13 cellular contexts compared by ENCODE assay signal in genomic region chr3:108602935-108603294, GRCh38. TPM values are rescaled to one million over a fixed set of nuclear protein-coding genes. Genes with fewer than 3 reads are reported as not detected.
DNase-seq lines count a peak whose midpoint lies in the region; ATAC-seq and TF ChIP-seq lines count a peak whose summit lies in the region.
"Had no signal": no experiment of that assay in that cellular context is flagged by ENCODE, and none has a peak within 500 bp of the region (broad histone marks: within the 10 kb centered on the region; RNA-seq: fewer than 3 reads in every experiment).

No MANE protein-coding gene starts in this region.

- WGBS in mesodermal cell (ENCODE audit: insufficient coverage in 2 of 2), 2 experiments, result no CpG with 5 or more reads among the region's 2 CpGs

- no peaks in the 10 kb centered on the region for H3K27me3 ChIP-seq in CD4-positive, alpha-beta memory T cell (ENCODE audit: insufficient read depth, low read length)
- H3K27me3 ChIP-seq in vagina, result no peaks in the 10 kb centered on the region

- H3K36me3 Mint-ChIP-seq in CD4-positive, alpha-beta memory T cell, result peaks cover 6 to 8% of the 10 kb centered on the region in 2 donors
- H3K36me3 Mint-ChIP-seq in activated CD8-positive, alpha-beta T cell treated with anti-CD3 and anti-CD28 coated beads, Interleukin-2, amount 10 ng/mL, durations not matched to agents 7 days and 5 days (ENCODE audit: low read depth), result peaks cover 33% of the 10 kb centered on the region

- peak overlapping the region; percentile 63 to 99 (median 91) for H3K27ac Mint-ChIP-seq in CD4-positive, alpha-beta memory T cell
- peak overlapping the region; percentile 86 for H3K27ac Mint-ChIP-seq in activated CD8-positive, alpha-beta T cell treated with anti-CD3 and anti-CD28 coated beads, Interleukin-2, amount 10 ng/mL, durations not matched to agents 7 days and 5 days

- no peak for TF ChIP-seq POLR2A in vagina (IDR thresholded peaks at IDR 0.05)

- no peaks in the 10 kb centered on the region for H3K9me3 ChIP-seq in CD4-positive, alpha-beta memory T cell (ENCODE audit: control insufficient read depth in 1 of 2, low read length in 2 of 2)
- H3K9me3 ChIP-seq in mesodermal cell (ENCODE audit: control insufficient read depth, low read length) (peaks cover 10% of the 10 kb centered on the region), vagina (no peaks in the 10 kb centered on the region)

- no peaks in the 10 kb centered on the region for H3K27me3 Mint-ChIP-seq in CD4-positive, alpha-beta memory T cell
- H3K27me3 Mint-ChIP-seq in activated CD8-positive, alpha-beta T cell treated with anti-CD3 and anti-CD28 coated beads, Interleukin-2, amount 10 ng/mL, durations not matched to agents 7 days and 5 days (ENCODE audit: low read depth), result no peaks in the 10 kb centered on the region

- H3K4me3 ChIP-seq in CD4-positive, alpha-beta memory T cell (ENCODE audit: low read length in 2 of 2), result peak overlapping the region in 1 of 2 donors; percentile 27
- H3K4me3 ChIP-seq in mesodermal cell (ENCODE audit: extremely low read depth, insufficient read depth, low read length, poor library complexity, severe bottlenecking), result no peak overlapping the region
- H3K4me3 ChIP-seq in vagina, result no peak overlapping the region

- peak overlapping the region; percentile 56 for H3K27ac ChIP-seq in CD4-positive, alpha-beta memory T cell (ENCODE audit: low read depth, low read length)
- H3K27ac ChIP-seq in mesodermal cell (ENCODE audit: low read depth, low read length, severe bottlenecking) (peak overlapping the region; percentile 73), vagina (no peak overlapping the region)

- no peaks in the 10 kb centered on the region for H3K36me3 ChIP-seq in CD4-positive, alpha-beta memory T cell (ENCODE audit: insufficient read depth, low read length)
- H3K36me3 ChIP-seq in mesodermal cell (ENCODE audit: control insufficient read depth, insufficient read depth, low read length), result peaks cover 4% of the 10 kb centered on the region
- no peaks in the 10 kb centered on the region for H3K36me3 ChIP-seq in vagina

- H3K4me1 Mint-ChIP-seq in CD4-positive, alpha-beta memory T cell, result peaks cover 41 to 67% (median 43%) of the 10 kb centered on the region in 4 donors
- peaks cover 54% of the 10 kb centered on the region for H3K4me1 Mint-ChIP-seq in activated CD8-positive, alpha-beta T cell treated with anti-CD3 and anti-CD28 coated beads, Interleukin-2, amount 10 ng/mL, durations not matched to agents 7 days and 5 days (ENCODE audit: low read depth)

- CTCF ChIA-PET in CD4-positive, alpha-beta memory T cell (lab: Charles Lee; ENCODE audit: partially characterized antibody), result interaction anchor here (0.8 to 5.0 kb wide), 15 partner anchors 9 to 312 kb away, joined by 3 to 67 read pairs (median 5); partner anchors contain the start of genes CIP2A and DZIP3
- CTCF ChIA-PET in activated CD8-positive, alpha-beta T cell treated with anti-CD3 and anti-CD28 coated beads, Interleukin-2, amount 10 ng/mL, durations not matched to agents 7 days and 5 days (lab: Charles Lee), result interaction anchor here (0.9 to 8.0 kb wide), 8 partner anchors 12 to 312 kb away, joined by 3 to 77 read pairs (median 8); partner anchors contain the start of genes CIP2A and DZIP3

- no peak for DNase-seq in CD4-positive, alpha-beta memory T cell
- no peak for DNase-seq in activated CD8-positive, alpha-beta T cell treated with anti-CD3 and anti-CD28 coated beads, Interleukin-2, amount 10 ng/mL, durations not matched to agents 7 days and 5 days
- no peak for DNase-seq in retina
- DNase-seq in stimulated activated naive CD4-positive, alpha-beta T cell (lab: John Stamatoyannopoulos, UW), result no peak
- no peak for DNase-seq in inferior parietal cortex (ENCODE audit: extremely low spot score)
- no peak for DNase-seq in vagina (ENCODE audit: extremely low spot score in 2 of 2)
- DNase-seq: amniotic stem cell, mesenchymal stem cell, NCI-H446 treated with DMSO at 0.1 percent for 48 hours, right cardiac atrium had no signal

- peak overlapping the region; percentile 54 to 86 (median 82) for H3K4me3 Mint-ChIP-seq in CD4-positive, alpha-beta memory T cell
- peak overlapping the region; percentile 65 for H3K4me3 Mint-ChIP-seq in activated CD8-positive, alpha-beta T cell treated with anti-CD3 and anti-CD28 coated beads, Interleukin-2, amount 10 ng/mL, durations not matched to agents 7 days and 5 days
- H3K4me3 Mint-ChIP-seq: HFFc6 had no signal

- peaks cover 59% of the 10 kb centered on the region for H3K4me1 ChIP-seq in CD4-positive, alpha-beta memory T cell (ENCODE audit: insufficient read depth, low read length)
- H3K4me1 ChIP-seq in mesodermal cell (ENCODE audit: control insufficient read depth, insufficient read depth, low read length, poor library complexity, severe bottlenecking) (peaks cover 7% of the 10 kb centered on the region), vagina (no peaks in the 10 kb centered on the region)

- ATAC-seq in GM19395 (IDR thresholded peaks at IDR 0.05; ENCODE audit: unreplicated experiment), result peak; percentile 25
- ATAC-seq in activated CD8-positive, alpha-beta T cell treated with anti-CD3 and anti-CD28 coated beads, Interleukin-2, amount 10 ng/mL, durations not matched to agents 7 days and 5 days, result peak; percentile 22
- ATAC-seq: right cardiac atrium had no signal

- POLR2A ChIA-PET in CD4-positive, alpha-beta memory T cell (lab: Charles Lee; ENCODE audit: partially characterized antibody), result interaction anchor here (1.3 to 10.2 kb wide), 8 partner anchors 9 to 476 kb away, joined by 3 to 298 read pairs (median 6); partner anchors contain the start of genes CIP2A, DZIP3 and TRAT1
- POLR2A ChIA-PET in activated CD8-positive, alpha-beta T cell treated with anti-CD3 and anti-CD28 coated beads, Interleukin-2, amount 10 ng/mL, durations not matched to agents 7 days and 5 days (lab: Charles Lee), result interaction anchor here (1.0 to 9.2 kb wide), 2 partner anchors 14 to 217 kb away, joined by 3 to 164 read pairs; partner anchors contain the start of genes CIP2A and DZIP3

- intact Hi-C loops in CD4-positive, alpha-beta memory T cell (cut with micrococcal nuclease), result loop anchor here (1.0 to 5.0 kb wide), 3 partner anchors 14 to 381 kb away; partner anchors contain the start of genes CIP2A, DZIP3, IFT57 and TRAT1
- intact Hi-C loops in vagina (cut with DNase I), result no loop called here

- no peak for TF ChIP-seq CTCF in vagina (IDR thresholded peaks at IDR 0.05)

- no peaks in the 10 kb centered on the region for H3K9me3 Mint-ChIP-seq in CD4-positive, alpha-beta memory T cell
- peaks cover 11% of the 10 kb centered on the region for H3K9me3 Mint-ChIP-seq in activated CD8-positive, alpha-beta T cell treated with anti-CD3 and anti-CD28 coated beads, Interleukin-2, amount 10 ng/mL, durations not matched to agents 7 days and 5 days (ENCODE audit: insufficient read depth)
- H3K9me3 Mint-ChIP-seq: HFFc6 had no signal

RNA-seq across cellular contexts. Expression of gene DZIP3, which starts 13.4 kb away (rescaled TPM):
- 10 to 100 TPM; 15.3 to 18.5 TPM for total RNA-seq in CD4-positive, alpha-beta memory T cell
- 10 to 100 TPM in 1 of 2 donors, 1 to 10 TPM in 1; 8.9 to 13.1 TPM for polyA plus RNA-seq in CD4-positive, alpha-beta memory T cell
- 10 to 100 TPM; 20.5 to 20.8 TPM for total RNA-seq in activated CD8-positive, alpha-beta T cell treated with anti-CD3 and anti-CD28 coated beads, Interleukin-2, amount 10 ng/mL, durations not matched to agents 7 days and 5 days
- 23.1 TPM for polyA plus RNA-seq in mesodermal cell (2013, experiment 1 of 2)
- 26.5 TPM for polyA plus RNA-seq in mesodermal cell (2013, experiment 2 of 2)
- 7.4 TPM for total RNA-seq in vagina

RNA-seq across cellular contexts. Expression of gene CIP2A, which starts 13.7 kb away (rescaled TPM):
- total RNA-seq in CD4-positive, alpha-beta memory T cell, result 1 to 10 TPM; 3.4 to 3.9 TPM
- polyA plus RNA-seq in CD4-positive, alpha-beta memory T cell, result 1 to 10 TPM; 1.8 to 1.9 TPM
- 10 to 100 TPM; 58.5 to 64.3 TPM for total RNA-seq in activated CD8-positive, alpha-beta T cell treated with anti-CD3 and anti-CD28 coated beads, Interleukin-2, amount 10 ng/mL, durations not matched to agents 7 days and 5 days
- 25.8 TPM for polyA plus RNA-seq in mesodermal cell (2013, experiment 1 of 2)
- polyA plus RNA-seq in mesodermal cell (2013, experiment 2 of 2), result 23.6 TPM
- total RNA-seq in vagina, result 6.9 TPM
